1 cellular context compared by ENCODE assay signal in genomic region chr15:78640527-78640839, GRCh38.
TF ChIP-seq lines count a peak whose summit lies in the region.

No MANE protein-coding gene starts in this region.

TF ChIP-seq in HepG2, 621 proteins besides CTCF, POLR2A, EP300 and RAD21:
- TF ChIP-seq BRF2 (CRISPR knock-in tag; IDR thresholded peaks at IDR 0.05) (no peak), MLLT10 (CRISPR knock-in tag; IDR thresholded peaks at IDR 0.05) (no peak), ZNF33B (CRISPR knock-in tag; IDR thresholded peaks at IDR 0.05) (no peak), ZFY (CRISPR knock-in tag; IDR thresholded peaks at IDR 0.05) (no peak), PCBP2 (optimal IDR thresholded peaks at IDR 0.05; ENCODE audit: low read depth, low read length, poor library complexity, severe bottlenecking) (no peak)
- TF ChIP-seq, protein P1, sequence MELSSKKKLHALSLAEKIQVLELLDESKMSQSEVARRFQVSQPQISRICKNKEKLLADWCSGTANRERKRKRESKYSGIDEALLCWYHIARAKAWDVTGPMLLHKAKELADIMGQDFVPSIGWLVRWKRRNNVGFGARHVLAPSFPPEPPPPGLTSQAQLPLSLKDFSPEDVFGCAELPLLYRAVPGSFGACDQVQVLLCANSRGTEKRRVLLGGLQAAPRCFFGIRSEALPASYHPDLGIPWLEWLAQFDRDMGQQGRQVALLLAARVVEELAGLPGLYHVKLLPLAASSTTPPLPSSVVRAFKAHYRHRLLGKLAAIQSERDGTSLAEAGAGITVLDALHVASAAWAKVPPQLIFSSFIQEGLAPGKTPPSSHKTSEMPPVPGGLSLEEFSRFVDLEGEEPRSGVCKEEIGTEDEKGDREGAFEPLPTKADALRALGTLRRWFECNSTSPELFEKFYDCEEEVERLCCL (CRISPR knock-in tag; IDR thresholded peaks at IDR 0.05; ENCODE audit: borderline replicate concordance) = no peak
- TF ChIP-seq, protein P2, sequence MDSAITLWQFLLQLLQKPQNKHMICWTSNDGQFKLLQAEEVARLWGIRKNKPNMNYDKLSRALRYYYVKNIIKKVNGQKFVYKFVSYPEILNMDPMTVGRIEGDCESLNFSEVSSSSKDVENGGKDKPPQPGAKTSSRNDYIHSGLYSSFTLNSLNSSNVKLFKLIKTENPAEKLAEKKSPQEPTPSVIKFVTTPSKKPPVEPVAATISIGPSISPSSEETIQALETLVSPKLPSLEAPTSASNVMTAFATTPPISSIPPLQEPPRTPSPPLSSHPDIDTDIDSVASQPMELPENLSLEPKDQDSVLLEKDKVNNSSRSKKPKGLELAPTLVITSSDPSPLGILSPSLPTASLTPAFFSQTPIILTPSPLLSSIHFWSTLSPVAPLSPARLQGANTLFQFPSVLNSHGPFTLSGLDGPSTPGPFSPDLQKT (CRISPR knock-in tag; IDR thresholded peaks at IDR 0.05; ENCODE audit: borderline replicate concordance) = no peak
